ENCODE assay signal across 13 cellular contexts in the genomic region with DNA sequence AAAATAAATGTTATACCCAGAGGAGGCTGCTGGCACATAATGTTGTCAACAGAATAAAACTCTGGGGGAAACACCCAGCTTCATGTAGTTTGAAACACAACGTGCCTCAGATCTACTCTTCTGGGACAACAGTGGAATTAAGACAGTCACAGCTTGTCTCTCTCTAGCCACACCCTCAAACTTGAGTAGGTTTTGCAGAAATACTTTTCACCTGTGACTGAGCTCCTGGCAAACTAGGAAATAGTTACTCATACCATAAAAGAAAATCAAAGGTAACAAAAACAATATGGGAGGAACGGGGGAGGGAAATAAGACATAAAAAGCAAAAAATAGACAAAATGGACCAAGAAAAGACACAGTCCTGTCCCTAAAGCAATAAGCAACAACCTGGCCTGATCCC. TPM values are rescaled to one million over a fixed set of nuclear protein-coding genes. Genes with fewer than 3 reads are reported as not detected.
DNase-seq lines count a peak whose midpoint lies in the region; ATAC-seq and TF ChIP-seq lines count a peak whose summit lies in the region.
"Had no signal": no experiment of that assay in that cellular context is flagged by ENCODE, and none has a peak within 500 bp of the region (broad histone marks: within the 10 kb centered on the region; RNA-seq: fewer than 3 reads in every experiment).

No MANE protein-coding gene starts in this region.

- TF ChIP-seq CTCF in H9 (conservative IDR thresholded peaks at IDR 0.05) = no peak
- no peak for TF ChIP-seq CTCF in RWPE2 (IDR thresholded peaks at IDR 0.05; ENCODE audit: poor library complexity, severe bottlenecking)
- no peak for TF ChIP-seq CTCF in mucosa of descending colon (IDR thresholded peaks at IDR 0.05)
- TF ChIP-seq CTCF in CD14-positive monocyte (IDR thresholded peaks at IDR 0.05) = no peak

- no peak for DNase-seq in H9
- no peak for DNase-seq in RWPE2 (ENCODE audit: low spot score)
- no peak for DNase-seq in epithelial cell of prostate (ENCODE audit: low read depth, low spot score)
- DNase-seq in mucosa of descending colon = no peak
- no peak for DNase-seq in HAP-1 (ENCODE audit: low spot score in 2 of 2)
- no peak for DNase-seq in CD14-positive monocyte (ENCODE audit: low spot score)
- DNase-seq in substantia nigra (lab: John Stamatoyannopoulos, UW) = no peak
- DNase-seq: ACHN; Calu3; CD4-positive, alpha-beta T cell; DMS 273 treated with DMSO at 0.1 percent for 48 hours had no signal

- no peak overlapping the region for H2AK5ac ChIP-seq in H9 (ENCODE audit: insufficient read length, low read length)

- H3K36me3 Mint-ChIP-seq in H9 (ENCODE audit: insufficient read depth in 1 of 3, low read depth in 3 of 3) = no peaks in the 10 kb centered on the region; a peak in 1 of 7 replicates
- no peaks in the 10 kb centered on the region for H3K36me3 Mint-ChIP-seq in CD14-positive monocyte

- H2BK15ac ChIP-seq in H9 (ENCODE audit: low read depth, low read length) = no peak overlapping the region

- H4K8ac ChIP-seq in H9 (replicated peaks; ENCODE audit: insufficient read length, low read depth, low read length) = no peak overlapping the region

- H2BK12ac ChIP-seq in H9 (ENCODE audit: insufficient read length, low read depth, low read length) = no peak overlapping the region

- H3K23ac ChIP-seq in H9 (ENCODE audit: insufficient read length, low read depth, low read length) = no peak overlapping the region

- ATAC-seq in RWPE2 (ENCODE audit: low read depth) (peak; percentile 70), mucosa of descending colon (peak; percentile 38)

- H3K36me3 ChIP-seq in RWPE2 (ENCODE audit: low read depth) (no peaks in the 10 kb centered on the region), mucosa of descending colon (ENCODE audit: low read depth) (no peaks in the 10 kb centered on the region), HAP-1 (replicated peaks) (no peaks in the 10 kb centered on the region)
- H3K36me3 ChIP-seq: BLaER1 treated with 17β-estradiol and CSF1 and Interleukin-3, amounts not matched to agents 10 nM and 100 nM had no signal

- no peak overlapping the region for H4K5ac ChIP-seq in H9 (ENCODE audit: insufficient read length, low read depth, low read length)

- H3K27me3 Mint-ChIP-seq in H9 (ENCODE audit: low read depth) (no peaks in the 10 kb centered on the region), CD14-positive monocyte (ENCODE audit: low read depth in 3 of 3) (no peaks in the 10 kb centered on the region)
- H3K27me3 Mint-ChIP-seq: CD4-positive, alpha-beta T cell had no signal

- no peak overlapping the region for H2BK5ac ChIP-seq in H9 (ENCODE audit: insufficient read length, low read length)

- no peak overlapping the region for H3K4me3 ChIP-seq in RWPE2 (ENCODE audit: severe bottlenecking)
- no peak overlapping the region for H3K4me3 ChIP-seq in mucosa of descending colon
- no peak overlapping the region for H3K4me3 ChIP-seq in HAP-1
- H3K4me3 ChIP-seq: BLaER1 treated with 17β-estradiol and CSF1 and Interleukin-3, amounts not matched to agents 10 nM and 100 nM had no signal

- H3K14ac ChIP-seq in H9 (ENCODE audit: insufficient read depth, low read length) = no peak overlapping the region

- no peak overlapping the region for H3K4me2 ChIP-seq in H9 (ENCODE audit: insufficient read depth, insufficient read length, low read length)
- H3K4me2 ChIP-seq: BLaER1 treated with 17β-estradiol and CSF1 and Interleukin-3, amounts not matched to agents 10 nM and 100 nM had no signal

- H3K27ac Mint-ChIP-seq in H9 (peak overlapping the region in 2 of 3 experiments; percentile 28 to 52; a peak in 1 of 7 replicates), CD14-positive monocyte (no peak overlapping the region)
- H3K27ac Mint-ChIP-seq: CD4-positive, alpha-beta T cell had no signal

- H3K27ac ChIP-seq in H9 (ENCODE audit: insufficient read length, low read depth, low read length) (no peak overlapping the region), RWPE2 (ENCODE audit: poor library complexity, severe bottlenecking) (peak overlapping the region; percentile 44), epithelial cell of prostate (peak overlapping the region; percentile 54), substantia nigra (ENCODE audit: low read depth, low read length, poor library complexity, severe bottlenecking) (no peak overlapping the region)
- H3K27ac ChIP-seq: BLaER1 treated with 17β-estradiol and CSF1 and Interleukin-3, amounts not matched to agents 10 nM and 100 nM had no signal

- no peak overlapping the region for H3K18ac ChIP-seq in H9 (ENCODE audit: insufficient read length, low read depth, low read length)

- H2AFZ ChIP-seq in H9 (ENCODE audit: low read length) = no peak overlapping the region

- H3K4me1 Mint-ChIP-seq in H9 = peaks cover 87 to 91% of the 10 kb centered on the region in 2 experiments
- no peaks in the 10 kb centered on the region for H3K4me1 Mint-ChIP-seq in CD14-positive monocyte

- no CpG with 5 or more reads among the region's 2 CpGs for WGBS in H9 (ENCODE audit: extremely low coverage, insufficient read length, low lambda C conversion rate)

- no peak overlapping the region for H3T11ph ChIP-seq in H9 (ENCODE audit: low read length)

- no peak overlapping the region for H3K4ac ChIP-seq in H9 (ENCODE audit: low read depth, low read length)

- no peak overlapping the region for H2BK120ac ChIP-seq in H9 (ENCODE audit: low read depth, low read length, poor library complexity, severe bottlenecking)

- H3K79me1 ChIP-seq in H9 (ENCODE audit: insufficient read depth, low read depth, low read length, poor library complexity, severe bottlenecking) = peaks cover 3% of the 10 kb centered on the region

- in situ Hi-C loops in HAP-1 (cut with MboI; ENCODE audit: low sequenced_read_pairs) = no loop called here

- no peaks in the 10 kb centered on the region for H3K9me3 ChIP-seq in H9 (ENCODE audit: control insufficient read depth, low read depth, low read length)
- H3K9me3 ChIP-seq in RWPE2 (ENCODE audit: severe bottlenecking) = no peaks in the 10 kb centered on the region
- no peaks in the 10 kb centered on the region for H3K9me3 ChIP-seq in mucosa of descending colon
- no peaks in the 10 kb centered on the region for H3K9me3 ChIP-seq in HAP-1
- H3K9me3 ChIP-seq: BLaER1 treated with 17β-estradiol and CSF1 and Interleukin-3, amounts not matched to agents 10 nM and 100 nM had no signal

- no peak overlapping the region for H4K91ac ChIP-seq in H9 (ENCODE audit: insufficient read length, low read depth, low read length)

- H3K79me2 ChIP-seq in H9 (ENCODE audit: insufficient read depth, low read length) = peaks cover 62% of the 10 kb centered on the region; the same call in 1 of the 2 replicates

- peaks cover 12% of the 10 kb centered on the region for H3K4me1 ChIP-seq in H9 (ENCODE audit: insufficient read depth, low read length)
- peaks cover 35% of the 10 kb centered on the region for H3K4me1 ChIP-seq in RWPE2 (ENCODE audit: insufficient read depth, poor library complexity, severe bottlenecking)
- no peaks in the 10 kb centered on the region for H3K4me1 ChIP-seq in mucosa of descending colon (ENCODE audit: low read depth)
- H3K4me1 ChIP-seq in HAP-1 = peaks cover 13% of the 10 kb centered on the region
- H3K4me1 ChIP-seq: BLaER1 treated with 17β-estradiol and CSF1 and Interleukin-3, amounts not matched to agents 10 nM and 100 nM had no signal

- intact Hi-C loops in mucosa of descending colon (cut with DNase I, micrococcal nuclease) = no loop called here
- intact Hi-C loops in CD14-positive monocyte (cut with micrococcal nuclease) = no loop called here

- H3K4me3 Mint-ChIP-seq in H9 (no peak overlapping the region), CD14-positive monocyte (no peak overlapping the region)
- H3K4me3 Mint-ChIP-seq: CD4-positive, alpha-beta T cell had no signal

- no peak overlapping the region for H3K56ac ChIP-seq in H9 (ENCODE audit: insufficient read length, low read depth, low read length)

- H2BK20ac ChIP-seq in H9 (ENCODE audit: low read depth, low read length, poor library complexity, severe bottlenecking) = no peak overlapping the region

- no peaks in the 10 kb centered on the region for H3K23me2 ChIP-seq in H9 (ENCODE audit: insufficient read length, low read depth, low read length, poor library complexity, severe bottlenecking)

- H3K9ac ChIP-seq in H9 (ENCODE audit: extremely low read depth, insufficient read length, low read length) = no peak overlapping the region
- H3K9ac ChIP-seq: BLaER1 treated with 17β-estradiol and CSF1 and Interleukin-3, amounts not matched to agents 10 nM and 100 nM had no signal

- H3K27me3 ChIP-seq in H9 (ENCODE audit: insufficient read depth, low read length) = no peaks in the 10 kb centered on the region
- no peaks in the 10 kb centered on the region for H3K27me3 ChIP-seq in RWPE2 (ENCODE audit: insufficient read depth, poor library complexity, severe bottlenecking)
- no peaks in the 10 kb centered on the region for H3K27me3 ChIP-seq in HAP-1 (ENCODE audit: low read depth)
- H3K27me3 ChIP-seq: BLaER1 treated with 17β-estradiol and CSF1 and Interleukin-3, amounts not matched to agents 10 nM and 100 nM had no signal

- H3K9me3 Mint-ChIP-seq in H9 = no peaks in the 10 kb centered on the region
- peaks cover 0 to 4% (median 0%) of the 10 kb centered on the region in 7 donors for H3K9me3 Mint-ChIP-seq in CD14-positive monocyte

- no peaks in the 10 kb centered on the region for H4K20me1 ChIP-seq in H9 (ENCODE audit: control insufficient read depth, insufficient read depth, insufficient read length)
- H4K20me1 ChIP-seq: BLaER1 treated with 17β-estradiol and CSF1 and Interleukin-3, amounts not matched to agents 10 nM and 100 nM had no signal

RNA-seq across cellular contexts. Expression of gene ELAVL2, which starts 14.4 kb away (rescaled TPM):
- total RNA-seq in H9 (2021) (16.8 and 19.9 TPM in 2 replicates), mucosa of descending colon (1 to 10 TPM in 1 of 3 donors, under 1 TPM in 2; 0.35 to 1.2 (median 0.76) TPM)
- polyA plus RNA-seq in CD14-positive monocyte = not detected
- total RNA-seq: Calu3; CD4-positive, alpha-beta T cell; Daoy had no signal

Comparison
In these comparisons a context has a peak if more than half of its experiments do, and no peak if none do; other contexts are left out.
1. H3K27ac ChIP-seq: peak in RWPE2 (single experiment) and epithelial cell of prostate (single experiment); none in H9 (single experiment) and substantia nigra (single experiment).
2. H3K27ac Mint-ChIP-seq: peak in H9 (2 of 3); none in CD14-positive monocyte (0 of 7).